Comparison of ENCODE assay signal across 1 cellular context in genomic region chr2:162795312-162795711, GRCh38.
TF ChIP-seq lines count a peak whose summit lies in the region.

No MANE protein-coding gene starts in this region.

TF ChIP-seq in GM23338, 12 proteins besides CTCF, POLR2A, EP300 and RAD21 (continued from another document):
- no peak for TF ChIP-seq ZNF462 (CRISPR knock-in tag; IDR thresholded peaks at IDR 0.05)
- no peak for TF ChIP-seq JUNB (IDR thresholded peaks at IDR 0.05; ENCODE audit: unreplicated experiment)
- no peak for TF ChIP-seq ZNF114 (CRISPR knock-in tag; IDR thresholded peaks at IDR 0.05)
- no peak for TF ChIP-seq EZH2phosphoT487 (IDR thresholded peaks at IDR 0.05; ENCODE audit: unreplicated experiment)
- TF ChIP-seq POLR2AphosphoS5 (IDR thresholded peaks at IDR 0.05; ENCODE audit: low read depth): no peak
- TF ChIP-seq EZH2 (IDR thresholded peaks at IDR 0.05; ENCODE audit: low read depth, unreplicated experiment): no peak
